In the genomic region with DNA sequence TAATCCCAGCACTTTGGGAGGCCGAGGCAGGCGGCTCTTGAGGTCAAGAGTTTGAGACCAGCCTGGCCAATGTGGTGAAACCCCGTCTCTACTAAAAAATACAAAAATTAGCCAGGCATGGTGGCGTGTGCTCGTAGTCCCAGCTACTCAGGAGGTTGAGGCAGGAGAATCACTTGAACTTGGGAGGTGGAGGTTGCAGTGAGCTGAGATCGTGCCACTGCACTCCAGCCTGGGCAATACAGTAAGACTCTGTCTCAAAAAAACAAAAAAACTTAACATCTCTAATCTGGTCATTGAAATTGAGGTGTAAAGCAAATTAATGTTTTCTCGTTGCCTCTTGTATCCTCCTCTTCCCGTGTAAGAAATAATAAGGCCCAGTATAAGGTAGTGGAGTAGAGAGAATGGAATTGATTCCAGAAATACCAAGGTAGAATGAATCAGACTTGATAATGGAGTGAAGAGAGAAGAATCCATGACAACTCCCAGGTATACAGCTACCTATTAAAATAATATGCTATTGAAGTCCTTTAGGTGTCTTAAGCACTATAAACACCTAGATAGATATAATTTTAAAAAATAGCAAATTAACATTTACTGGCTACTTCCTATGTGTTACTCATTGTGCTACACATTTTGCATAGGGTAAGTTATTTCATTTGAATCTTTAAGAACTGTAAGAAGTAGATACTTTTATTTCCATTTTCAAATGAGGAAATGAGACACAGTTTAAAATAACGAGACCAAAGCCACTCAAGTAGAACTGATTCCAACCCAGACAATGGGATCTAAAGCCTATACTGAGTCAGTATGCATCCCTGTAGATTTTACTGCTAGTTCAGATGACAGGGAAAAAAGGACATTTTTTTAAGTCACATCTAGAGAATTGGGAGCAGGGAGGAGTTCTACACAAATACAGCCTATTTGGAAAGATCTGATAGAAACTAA, we compare ENCODE assay signal across 11 cellular contexts. TPM values are rescaled to one million over a fixed set of nuclear protein-coding genes. Genes with fewer than 3 reads are reported as not detected.
A peak's percentile ranks its signal among the peaks of the same experiment; 100 is the strongest.
DNase-seq lines count a peak whose midpoint lies in the region; ATAC-seq and TF ChIP-seq lines count a peak whose summit lies in the region.
"Had no signal": no experiment of that assay in that cellular context is flagged by ENCODE, and none has a peak within 500 bp of the region (broad histone marks: within the 10 kb centered on the region; RNA-seq: fewer than 3 reads in every experiment).

No MANE protein-coding gene starts in this region.

- peaks cover 17% of the 10 kb centered on the region for H3K4me1 ChIP-seq in HEK293 (ENCODE audit: control insufficient read depth, insufficient read depth, low read length)
- H3K4me1 ChIP-seq in OCI-LY3 (ENCODE audit: low read length): peaks cover 46% of the 10 kb centered on the region
- H3K4me1 ChIP-seq in uterus: no peaks in the 10 kb centered on the region

- TF ChIP-seq CTCF in HEK293 (tag by site-specific recombination; IDR thresholded peaks at IDR 0.05) (no peak), OCI-LY3 (IDR thresholded peaks at IDR 0.05; ENCODE audit: low read depth, low read length) (no peak), mesothelial cell of epicardium (IDR thresholded peaks at IDR 0.05; ENCODE audit: unreplicated experiment) (no peak), uterus (IDR thresholded peaks at IDR 0.05) (no peak)

- H3K79me2 ChIP-seq in OCI-LY3 (ENCODE audit: low read length): peaks cover 96% of the 10 kb centered on the region

- intact Hi-C loops in uterus (cut with DNase I; ENCODE audit: low total_unique reads): no loop called here

- peaks cover 55% of the 10 kb centered on the region for H3K4me1 Mint-ChIP-seq in mesothelial cell of epicardium
- H3K4me1 Mint-ChIP-seq: H9 had no signal

- H3K9me3 ChIP-seq in HEK293 (ENCODE audit: control insufficient read depth, insufficient read depth, low read depth, low read length) (no peaks in the 10 kb centered on the region), OCI-LY3 (ENCODE audit: insufficient read depth, low read length) (no peaks in the 10 kb centered on the region), uterus (no peaks in the 10 kb centered on the region)
- H3K9me3 ChIP-seq: SJCRH30 had no signal

- CTCF ChIA-PET in HEK293 (lab: Yijun Ruan, JAX): no interaction called here

- peaks cover 3% of the 10 kb centered on the region for H3K36me3 Mint-ChIP-seq in mesothelial cell of epicardium

- no peak overlapping the region for H3K9ac ChIP-seq in OCI-LY3 (ENCODE audit: low read length)

- no peak overlapping the region for H2AFZ ChIP-seq in OCI-LY3 (ENCODE audit: low read depth, low read length)

- no peaks in the 10 kb centered on the region for H3K27me3 Mint-ChIP-seq in mesothelial cell of epicardium (ENCODE audit: low read depth)

- H3K4me3 ChIP-seq in HEK293 (ENCODE audit: low read depth, low read length) (no peak overlapping the region), OCI-LY3 (ENCODE audit: low read length) (peak overlapping the region; percentile 45), uterus (no peak overlapping the region)
- H3K4me3 ChIP-seq: SJCRH30 had no signal

- no peak overlapping the region for H3K4me3 Mint-ChIP-seq in mesothelial cell of epicardium
- H3K4me3 Mint-ChIP-seq: H9 had no signal

- ATAC-seq in GM18508 (IDR thresholded peaks at IDR 0.05; ENCODE audit: insufficient read depth, unreplicated experiment) (peak; percentile 37), HG03097 (IDR thresholded peaks at IDR 0.05; ENCODE audit: low FRiP score, unreplicated experiment) (no peak)

- peak overlapping the region; percentile 72 for H3K4me2 ChIP-seq in OCI-LY3 (ENCODE audit: low read length)

- no peaks in the 10 kb centered on the region for H3K9me3 Mint-ChIP-seq in mesothelial cell of epicardium
- H3K9me3 Mint-ChIP-seq: H9 had no signal

- no peak for DNase-seq in mesothelial cell of epicardium (ENCODE audit: low spot score in 2 of 2, unreplicated experiment in 2 of 2)
- DNase-seq in NCI-H1048 (lab: John Stamatoyannopoulos, UW): no peak
- no peak for DNase-seq in NCI-H1417 treated with DMSO at 0.1 percent for 48 hours (lab: John Stamatoyannopoulos, UW)
- no peak for DNase-seq in uterus
- DNase-seq: activated CD4-positive, CD25-positive, alpha-beta regulatory T cell treated with anti-CD3 and anti-CD28 coated beads, Interleukin-2, amount 50 U/mL, for 72 hours; H9; SJCRH30 had no signal

- TF ChIP-seq POLR2A in uterus (IDR thresholded peaks at IDR 0.05): no peak

- peaks cover 97% of the 10 kb centered on the region for H4K20me1 ChIP-seq in OCI-LY3 (ENCODE audit: insufficient read depth, low read length)

- H3K27ac Mint-ChIP-seq in mesothelial cell of epicardium: peak overlapping the region; percentile 84

- H3K27ac ChIP-seq in HEK293 (ENCODE audit: extremely low read depth, low read depth, low read length) (no peak overlapping the region), OCI-LY3 (ENCODE audit: low read length) (peak overlapping the region; percentile 30; the same call in 1 of the 2 replicates), uterus (no peak overlapping the region)
- H3K27ac ChIP-seq: SJCRH30 had no signal

- POLR2A ChIA-PET in HEK293 (lab: Yijun Ruan, JAX): no interaction called here

- H3K36me3 ChIP-seq in HEK293 (ENCODE audit: control insufficient read depth in 2 of 2, insufficient read depth in 1 of 2, low read length in 2 of 2) (no peaks in the 10 kb centered on the region; a peak in 1 of 3 replicates), OCI-LY3 (replicated peaks; ENCODE audit: low read depth, low read length) (peaks cover 8% of the 10 kb centered on the region), uterus (no peaks in the 10 kb centered on the region)

- no peaks in the 10 kb centered on the region for H3K27me3 ChIP-seq in OCI-LY3 (ENCODE audit: low read depth, low read length)
- H3K27me3 ChIP-seq in uterus: no peaks in the 10 kb centered on the region
- H3K27me3 ChIP-seq: SJCRH30 had no signal

TF ChIP-seq in HEK293, 187 proteins besides CTCF, POLR2A, EP300 and RAD21:
- TF ChIP-seq ZBTB17 (tag by site-specific recombination; IDR thresholded peaks at IDR 0.05) (peak; percentile 62; the same call in 1 of the 2 replicates), ZNF121 (tag by site-specific recombination; IDR thresholded peaks at IDR 0.05) (0 out of 2 replicates have a peak, but pooled peaks have one; percentile 66), ZNF677 (tag by site-specific recombination; IDR thresholded peaks at IDR 0.05) (no peak), KLF7 (tag by site-specific recombination; IDR thresholded peaks at IDR 0.05; ENCODE audit: borderline replicate concordance) (no peak), ZNF423 (tag by site-specific recombination; IDR thresholded peaks at IDR 0.05) (no peak), ZNF132 (tag by site-specific recombination; IDR thresholded peaks at IDR 0.05; ENCODE audit: borderline replicate concordance) (no peak), ZNF175 (tag by site-specific recombination; IDR thresholded peaks at IDR 0.05) (no peak)
- TF ChIP-seq, protein P1, sequence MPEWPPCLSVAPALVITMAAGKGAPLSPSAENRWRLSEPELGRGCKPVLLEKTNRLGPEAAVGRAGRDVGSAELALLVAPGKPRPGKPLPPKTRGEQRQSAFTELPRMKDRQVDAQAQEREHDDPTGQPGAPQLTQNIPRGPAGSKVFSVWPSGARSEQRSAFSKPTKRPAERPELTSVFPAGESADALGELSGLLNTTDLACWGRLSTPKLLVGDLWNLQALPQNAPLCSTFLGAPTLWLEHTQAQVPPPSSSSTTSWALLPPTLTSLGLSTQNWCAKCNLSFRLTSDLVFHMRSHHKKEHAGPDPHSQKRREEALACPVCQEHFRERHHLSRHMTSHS (tag by site-specific recombination; IDR thresholded peaks at IDR 0.05): no peak

RNA-seq across cellular contexts. Expression of a gene that starts 23.2 kb away (rescaled TPM):
- 107 to 114 TPM (median 110 TPM) in 3 replicates for total RNA-seq in mesothelial cell of epicardium
- total RNA-seq in uterus: 100 to 1,000 TPM; 166 to 257 (median 214) TPM

RNA-seq across cellular contexts. Expression of a gene that starts 52.9 kb away (rescaled TPM):
- 76.6 to 85.8 TPM (median 78.3 TPM) in 3 replicates for total RNA-seq in mesothelial cell of epicardium
- 100 to 1,000 TPM in 1 of 4 donors, 10 to 100 TPM in 3; 56.9 to 114 (median 78.9) TPM for total RNA-seq in uterus
